27 cellular contexts compared by ENCODE assay signal in the genomic region with DNA sequence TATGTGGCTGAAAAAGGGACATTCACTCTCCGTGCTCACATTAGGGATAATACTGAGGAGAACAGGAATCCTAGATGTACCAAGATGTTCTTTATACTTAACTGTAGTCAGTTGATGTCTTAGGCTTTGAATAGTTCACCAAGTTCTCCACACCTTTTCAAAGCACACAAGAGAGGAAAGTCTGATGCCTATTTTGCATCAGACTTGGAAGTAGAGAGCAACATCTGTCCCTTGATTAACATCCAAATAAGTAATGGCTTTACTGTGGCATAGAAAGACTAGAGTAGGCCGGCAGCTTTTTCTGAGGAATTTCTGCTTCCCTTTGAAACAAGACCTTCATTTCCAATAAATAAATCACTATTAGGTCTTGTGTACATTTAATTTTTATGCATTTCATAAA. TPM values are rescaled to one million over a fixed set of nuclear protein-coding genes. Genes with fewer than 3 reads are reported as not detected.
"Had no signal": no experiment of that assay in that cellular context is flagged by ENCODE, and none has a peak within 500 bp of the region (broad histone marks: within the 10 kb centered on the region; RNA-seq: fewer than 3 reads in every experiment).

No MANE protein-coding gene starts in this region.

- H3K4me3 Mint-ChIP-seq: natural killer cell treated with Interleukin-12 subunit alpha and Interleukin-12 subunit beta and Interleukin-15 and Interleukin-18, amount 100 ng/mL, for 72 hours; neural crest cell; stimulated activated effector memory CD8-positive, alpha-beta T cell treated with anti-CD3 and anti-CD28 coated beads, Interleukin-12 subunit alpha, Interleukin-12 subunit beta, amount 100 ng/mL, for 72 hours; type B pancreatic cell had no signal

- ATAC-seq: foreskin keratinocyte; gastroesophageal sphincter; heart right ventricle; left ventricle myocardium superior; lower lobe of right lung; natural killer cell treated with Interleukin-12 subunit alpha and Interleukin-12 subunit beta and Interleukin-15 and Interleukin-18, amount 100 ng/mL, for 72 hours; psoas muscle; right cardiac atrium; stimulated activated effector memory CD8-positive, alpha-beta T cell treated with anti-CD3 and anti-CD28 coated beads, Interleukin-12 subunit alpha, Interleukin-12 subunit beta, amount 100 ng/mL, for 72 hours had no signal

- DNase-seq: dermis blood vessel endothelial cell; effector memory CD4-positive, alpha-beta T cell; foreskin keratinocyte; glutamatergic neuron; heart right ventricle; hippocampal formation; left ventricle myocardium superior; lower lobe of right lung; posterior cingulate gyrus; psoas muscle; sigmoid colon; stimulated activated CD4-positive, alpha-beta T cell treated with anti-CD3 and anti-CD28 coated beads, Interleukin-2, amount 100 ng/mL, for 24 hours; stimulated activated CD4-positive, alpha-beta T cell treated with anti-CD3 and anti-CD28 coated beads, Interleukin-4, amount 100 ng/mL, for 24 hours; stimulated activated naive CD4-positive, alpha-beta T cell treated with Interleukin-2 at 50 U/mL for 16 hours; stomach; testis; tibial artery had no signal

- H3K27ac Mint-ChIP-seq: natural killer cell treated with Interleukin-12 subunit alpha and Interleukin-12 subunit beta and Interleukin-15 and Interleukin-18, amount 100 ng/mL, for 72 hours; stimulated activated effector memory CD8-positive, alpha-beta T cell treated with anti-CD3 and anti-CD28 coated beads, Interleukin-12 subunit alpha, Interleukin-12 subunit beta, amount 100 ng/mL, for 72 hours; type B pancreatic cell had no signal

- H3K27me3 Mint-ChIP-seq: natural killer cell treated with Interleukin-12 subunit alpha and Interleukin-12 subunit beta and Interleukin-15 and Interleukin-18, amount 100 ng/mL, for 72 hours; type B pancreatic cell had no signal

- H3K27ac ChIP-seq: coronary artery, esophagus muscularis mucosa, foreskin keratinocyte, gastroesophageal sphincter, heart right ventricle, lower lobe of right lung, psoas muscle, sigmoid colon, stomach, testis, tibial artery had no signal

- H3K9me3 Mint-ChIP-seq: natural killer cell treated with Interleukin-12 subunit alpha and Interleukin-12 subunit beta and Interleukin-15 and Interleukin-18, amount 100 ng/mL, for 72 hours; stimulated activated effector memory CD8-positive, alpha-beta T cell treated with anti-CD3 and anti-CD28 coated beads, Interleukin-12 subunit alpha, Interleukin-12 subunit beta, amount 100 ng/mL, for 72 hours had no signal

- H3K4me3 ChIP-seq: coronary artery, esophagus muscularis mucosa, gastroesophageal sphincter, heart right ventricle, lower lobe of right lung, psoas muscle, sigmoid colon, stomach, testis, tibial artery had no signal

- FAIRE-seq: endothelial cell of umbilical vein, keratinocyte had no signal

- H3K4me1 Mint-ChIP-seq: neural crest cell; stimulated activated effector memory CD8-positive, alpha-beta T cell treated with anti-CD3 and anti-CD28 coated beads, Interleukin-12 subunit alpha, Interleukin-12 subunit beta, amount 100 ng/mL, for 72 hours had no signal

- H3K9me3 ChIP-seq: esophagus muscularis mucosa, gastroesophageal sphincter, heart right ventricle, lower lobe of right lung, psoas muscle, sigmoid colon, stomach, testis, tibial artery had no signal

- H3K27me3 ChIP-seq: esophagus muscularis mucosa, foreskin keratinocyte, gastroesophageal sphincter, heart right ventricle, sigmoid colon, stomach, testis, tibial artery had no signal

- H3K4me1 ChIP-seq: esophagus muscularis mucosa, foreskin keratinocyte, heart right ventricle, lower lobe of right lung, psoas muscle, sigmoid colon, stomach, testis, tibial artery had no signal

RNA-seq across cellular contexts. Expression of a gene that starts 55.3 kb away (rescaled TPM):
- total RNA-seq: natural killer cell treated with Interleukin-12 subunit alpha and Interleukin-12 subunit beta and Interleukin-15 and Interleukin-18, amount 100 ng/mL, for 72 hours had no signal
